In the genomic region with DNA sequence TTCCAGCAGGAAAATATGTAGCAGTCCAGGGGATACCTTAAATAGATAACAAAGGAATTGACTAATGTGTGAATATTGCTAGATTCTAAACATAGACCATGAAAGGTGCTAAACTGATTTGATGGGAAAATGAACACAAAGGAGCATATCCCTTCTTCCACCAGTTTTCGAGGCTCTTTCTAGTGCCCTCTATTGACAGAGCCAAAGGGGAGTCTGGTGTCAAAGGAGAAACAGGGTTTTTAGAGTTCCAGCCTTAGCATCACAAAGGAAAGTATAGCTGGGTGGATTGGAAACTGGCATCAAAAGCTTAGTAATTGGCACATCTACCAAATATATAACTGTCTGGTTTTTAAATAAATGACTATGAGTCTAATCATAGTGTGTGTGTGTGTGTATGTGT, we compare ENCODE assay signal across 28 cellular contexts.
"Had no signal": no experiment of that assay in that cellular context is flagged by ENCODE, and none has a peak within 500 bp of the region (broad histone marks: within the 10 kb centered on the region; RNA-seq: fewer than 3 reads in every experiment).

No MANE protein-coding gene starts in this region.

- H3K4me3 ChIP-seq: left ventricle myocardium inferior, lung, mucosa of descending colon, neural progenitor cell, right atrium auricular region, right lobe of liver, smooth muscle cell, stomach, testis, thyroid gland, transverse colon, upper lobe of left lung, vagina had no signal

- H3K4me2 ChIP-seq: neural progenitor cell, smooth muscle cell had no signal

- H3K27me3 Mint-ChIP-seq: progenitor cell of endocrine pancreas; stimulated activated naive B cell treated with anti-CD40 and anti-IgM and Interleukin-4, amounts not matched to agents 10 μg/mL and 1 μg/mL and 100 μg/mL, for 72 hours had no signal

- H3K9ac ChIP-seq: neural progenitor cell, parathyroid adenoma had no signal

- H3K27me3 ChIP-seq: neural progenitor cell, neutrophil, right atrium auricular region, right lobe of liver, stomach, testis, thyroid gland, transverse colon, upper lobe of left lung, vagina had no signal

- H3K9me3 ChIP-seq: left ventricle myocardium inferior, mucosa of descending colon, neutrophil, right atrium auricular region, right lobe of liver, stomach, testis, thyroid gland, transverse colon, upper lobe of left lung, vagina had no signal

- H3K27ac ChIP-seq: left ventricle myocardium inferior, neural progenitor cell, neutrophil, parathyroid adenoma, right atrium auricular region, right lobe of liver, stomach, testis, thyroid gland, transverse colon, upper lobe of left lung, vagina had no signal

- H3K9me3 Mint-ChIP-seq: nephron, neural progenitor cell had no signal

- H2AFZ ChIP-seq: neural progenitor cell, parathyroid adenoma had no signal

- H3K36me3 ChIP-seq: left ventricle myocardium inferior, neural progenitor cell, neutrophil, right atrium auricular region, right lobe of liver, stomach, thyroid gland, transverse colon, upper lobe of left lung, vagina had no signal

- H3K4me3 Mint-ChIP-seq: naive thymus-derived CD4-positive, alpha-beta T cell; nephron; neural progenitor cell; stimulated activated naive B cell treated with anti-CD40 and anti-IgM and Interleukin-4, amounts not matched to agents 10 μg/mL and 1 μg/mL and 100 μg/mL, for 72 hours had no signal

- H3K36me3 Mint-ChIP-seq: naive thymus-derived CD4-positive, alpha-beta T cell; neural progenitor cell; stimulated activated naive B cell treated with anti-CD40 and anti-IgM and Interleukin-4, amounts not matched to agents 10 μg/mL and 1 μg/mL and 100 μg/mL, for 72 hours had no signal

- H3K4me1 Mint-ChIP-seq: nephron; neural progenitor cell; stimulated activated naive B cell treated with anti-CD40 and anti-IgM and Interleukin-4, amounts not matched to agents 10 μg/mL and 1 μg/mL and 100 μg/mL, for 72 hours had no signal

- DNase-seq: hippocampal formation; islet precursor cell; left ventricle myocardium inferior; midbrain; mucosa of descending colon; naive thymus-derived CD4-positive, alpha-beta T cell; occipital lobe; right lobe of liver; stimulated activated CD4-positive, alpha-beta T cell treated with anti-CD3 and anti-CD28 coated beads, Interleukin-12 subunit alpha, Interleukin-12 subunit beta, amount 100 ng/mL, for 4 hours; stimulated activated CD4-positive, alpha-beta T cell treated with anti-CD3 and anti-CD28 coated beads, Interleukin-15, amount 100 ng/mL, for 24 hours; stimulated activated CD4-positive, alpha-beta T cell treated with anti-CD3 and anti-CD28 coated beads, Interleukin-2, amount 100 ng/mL, for 24 hours; stimulated activated CD4-positive, alpha-beta T cell treated with anti-CD3 and anti-CD28 coated beads, Interleukin-4, amount 100 ng/mL, for 1 hour; stimulated activated naive B cell treated with anti-CD40 and anti-IgM and Interleukin-4, amounts not matched to agents 10 μg/mL and 1 μg/mL and 100 μg/mL, for 72 hours; stimulated activated naive CD8-positive, alpha-beta T cell treated with anti-CD3 and anti-CD28 coated beads, Interleukin-15, Interleukin-2, amounts not matched to agents 100 U/mL and 50 U/mL, for 24 hours; stomach; testis; thyroid gland; transverse colon; upper lobe of left lung had no signal

- H3K79me2 ChIP-seq: parathyroid adenoma had no signal

- ATAC-seq: mucosa of descending colon; naive thymus-derived CD4-positive, alpha-beta T cell; right lobe of liver; stimulated activated naive B cell treated with anti-CD40 and anti-IgM and Interleukin-4, amounts not matched to agents 10 μg/mL and 1 μg/mL and 100 μg/mL, for 72 hours; stimulated activated naive CD8-positive, alpha-beta T cell treated with anti-CD3 and anti-CD28 coated beads, Interleukin-15, Interleukin-2, amounts not matched to agents 100 U/mL and 50 U/mL, for 24 hours had no signal

- H3K27ac Mint-ChIP-seq: naive thymus-derived CD4-positive, alpha-beta T cell; nephron; neural progenitor cell; progenitor cell of endocrine pancreas; stimulated activated naive B cell treated with anti-CD40 and anti-IgM and Interleukin-4, amounts not matched to agents 10 μg/mL and 1 μg/mL and 100 μg/mL, for 72 hours had no signal

- H3K4me1 ChIP-seq: left ventricle myocardium inferior, neural progenitor cell, parathyroid adenoma, right atrium auricular region, right lobe of liver, stomach, testis, thyroid gland, transverse colon, upper lobe of left lung, vagina had no signal
